Comparison of ENCODE assay signal across 8 cellular contexts in the genomic region with DNA sequence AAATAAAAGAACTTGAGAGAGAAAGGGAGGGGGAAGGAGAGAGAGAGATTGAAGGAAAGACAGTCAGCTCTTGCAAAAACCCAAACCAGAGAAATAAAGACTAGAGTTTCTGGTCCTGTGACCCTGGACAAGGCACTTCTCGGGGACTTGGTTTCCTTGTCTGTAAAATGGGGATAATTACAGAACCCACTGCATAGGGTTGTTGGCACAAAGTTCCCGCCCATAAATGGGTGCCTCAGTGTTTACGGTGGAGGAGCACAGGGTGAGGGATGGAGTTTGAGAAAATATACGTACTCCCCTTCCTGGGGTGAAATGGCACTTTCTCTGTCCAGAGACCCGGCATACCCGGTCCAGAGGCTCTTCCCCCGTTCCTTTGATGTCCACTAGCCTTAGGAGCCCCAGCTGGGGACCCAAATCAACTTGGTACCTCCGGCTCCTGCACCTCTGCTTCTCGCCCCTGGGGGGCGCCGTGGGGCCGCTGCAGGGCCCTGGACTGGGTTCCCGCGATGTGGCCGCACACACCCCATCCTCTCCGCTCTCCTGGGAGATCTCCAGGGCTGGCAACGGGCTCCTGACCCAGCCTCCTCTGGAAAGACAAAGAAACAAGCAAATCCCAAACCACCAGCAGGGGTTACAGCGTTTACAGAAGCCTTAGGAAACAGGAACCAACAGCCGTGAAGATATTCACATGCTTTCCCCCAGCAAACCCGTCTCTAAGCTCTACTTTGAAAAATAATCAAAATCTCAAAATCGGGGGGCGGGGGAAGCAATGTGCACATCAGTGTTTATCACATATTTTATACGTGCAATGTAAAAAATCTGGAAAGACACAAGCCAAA. TPM values are rescaled to one million over a fixed set of nuclear protein-coding genes. Genes with fewer than 3 reads are reported as not detected.
DNase-seq lines count a peak whose midpoint lies in the region; ATAC-seq and TF ChIP-seq lines count a peak whose summit lies in the region.

No MANE protein-coding gene starts in this region.

- no peak overlapping the region for H3K27ac Mint-ChIP-seq in activated T-helper 17 cell treated with anti-CD3 and anti-CD28 coated beads, Interleukin-2, amount 50 U/mL, for 72 hours

- H3K4me1 ChIP-seq in tibial artery = peaks cover 0 to 31% (median 18%) of the 10 kb centered on the region in 4 donors

- peak; percentile 48 for DNase-seq in Caki2 (ENCODE audit: low read depth)
- DNase-seq in KG1 (lab: John Stamatoyannopoulos, UW) = peak; percentile 38
- DNase-seq in RPMI8226 = peak; percentile 78
- DNase-seq in fibroblast of villous mesenchyme (ENCODE audit: low read depth) = peak; percentile 77
- peak; percentile 45 for DNase-seq in omental fat pad (ENCODE audit: low spot score)
- peak; percentile 84 to 92 for DNase-seq in tibial artery

- H3K4me1 Mint-ChIP-seq in activated T-helper 17 cell treated with anti-CD3 and anti-CD28 coated beads, Interleukin-2, amount 50 U/mL, for 72 hours = no peaks in the 10 kb centered on the region

- in situ Hi-C loops in Caki2 (cut with HindIII; ENCODE audit: low pct_unique_long_range_greater_than_20kb, low sequenced_read_pairs) = no loop called here

- no peaks in the 10 kb centered on the region for H3K36me3 Mint-ChIP-seq in activated T-helper 17 cell treated with anti-CD3 and anti-CD28 coated beads, Interleukin-2, amount 50 U/mL, for 72 hours (ENCODE audit: low read depth)

- TF ChIP-seq CTCF in fibroblast of villous mesenchyme (IDR thresholded peaks at IDR 0.05; ENCODE audit: insufficient read depth, low read depth, low read length) (peak; percentile 99), omental fat pad (IDR thresholded peaks at IDR 0.05) (peak in 1 of 3 donors; percentile 53), tibial artery (IDR thresholded peaks at IDR 0.05) (peak; percentile 91 to 98)

- intact Hi-C loops in tibial artery (cut with DNase I; ENCODE audit: low total_unique reads) = no loop called here

- no peaks in the 10 kb centered on the region for H3K9me3 ChIP-seq in tibial artery

- no peaks in the 10 kb centered on the region for H3K9me3 Mint-ChIP-seq in activated T-helper 17 cell treated with anti-CD3 and anti-CD28 coated beads, Interleukin-2, amount 50 U/mL, for 72 hours

- peaks cover 7% of the 10 kb centered on the region for H3K27me3 Mint-ChIP-seq in activated T-helper 17 cell treated with anti-CD3 and anti-CD28 coated beads, Interleukin-2, amount 50 U/mL, for 72 hours

- peak; percentile 92 for ATAC-seq in activated T-helper 17 cell treated with anti-CD3 and anti-CD28 coated beads, Interleukin-2, amount 50 U/mL, for 72 hours (replicated peaks)
- ATAC-seq in omental fat pad (ENCODE audit: low FRiP score) (peak; percentile 86), GM21786 (IDR thresholded peaks at IDR 0.05; ENCODE audit: unreplicated experiment) (no peak)

- H3K4me3 ChIP-seq in fibroblast of villous mesenchyme (ENCODE audit: low read depth, low read length) (no peak overlapping the region), tibial artery (peak overlapping the region; percentile 7 to 34)

- H3K4me3 Mint-ChIP-seq in activated T-helper 17 cell treated with anti-CD3 and anti-CD28 coated beads, Interleukin-2, amount 50 U/mL, for 72 hours = peak overlapping the region; percentile 33

- peaks cover 0 to 10% (median 9%) of the 10 kb centered on the region in 3 donors for H3K36me3 ChIP-seq in tibial artery

- peak overlapping the region; percentile 63 for H3K27ac ChIP-seq in tibial artery

- H3K27me3 ChIP-seq in tibial artery = no peaks in the 10 kb centered on the region

RNA-seq across cellular contexts. Expression of gene PTGES, which starts 26.3 kb away (rescaled TPM):
- 44.9 and 54.4 TPM in 2 replicates for total RNA-seq in Caki2 (2014; rRNA removed; shearing (Covaris generic); ENCODE audit: low replicate concordance)
- total RNA-seq in activated T-helper 17 cell treated with anti-CD3 and anti-CD28 coated beads, Interleukin-2, amount 50 U/mL, for 72 hours = not detected
- 8.7 and 16.0 TPM in 2 replicates for total RNA-seq in fibroblast of villous mesenchyme
- 10 to 100 TPM in 2 of 4 donors, 1 to 10 TPM in 2; 4.2 to 12.4 (median 8.9) TPM for total RNA-seq in omental fat pad

Comparison
In these comparisons a context has a peak if more than half of its experiments do, and no peak if none do; other contexts are left out.
1. DNase-seq: peak in every context shown above with its lines; median percentile 88 in tibial artery; 78 in RPMI8226; 77 in fibroblast of villous mesenchyme; 48 in Caki2; 45 in omental fat pad; 38 in KG1.